ENCODE assay signal across 11 cellular contexts in the genomic region with DNA sequence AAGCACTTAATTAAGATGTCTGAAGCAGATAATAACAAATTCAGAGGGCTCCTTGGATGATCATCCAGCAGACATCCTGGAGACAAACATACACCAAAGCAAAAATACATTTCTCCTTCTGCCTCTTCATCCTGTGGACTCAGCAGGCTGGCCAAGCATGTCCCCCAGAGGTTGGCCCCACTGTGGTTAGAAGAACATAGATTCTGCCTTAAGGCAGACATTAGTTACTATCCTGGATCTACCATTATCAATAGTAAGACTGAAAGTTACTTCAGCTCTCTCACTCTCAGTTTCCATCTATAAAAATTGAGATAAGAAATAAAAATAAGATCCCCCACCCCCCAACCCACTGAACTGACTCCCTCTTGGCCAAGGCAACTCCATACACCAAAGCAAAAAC. TPM values are rescaled to one million over a fixed set of nuclear protein-coding genes. Genes with fewer than 3 reads are reported as not detected.
DNase-seq lines count a peak whose midpoint lies in the region; ATAC-seq and TF ChIP-seq lines count a peak whose summit lies in the region.
"Had no signal": no experiment of that assay in that cellular context is flagged by ENCODE, and none has a peak within 500 bp of the region (broad histone marks: within the 10 kb centered on the region; RNA-seq: fewer than 3 reads in every experiment).

No MANE protein-coding gene starts in this region.

- H3K27ac Mint-ChIP-seq in stimulated activated naive B cell treated with anti-CD40 and anti-IgM and Interleukin-4, amounts not matched to agents 10 μg/mL and 1 μg/mL and 100 μg/mL, for 72 hours, result peak overlapping the region; percentile 86
- no peak overlapping the region for H3K27ac Mint-ChIP-seq in activated CD4-positive, alpha-beta T cell treated with anti-CD3 and anti-CD28 coated beads, Interleukin-2, amount 10 ng/mL, durations not matched to agents 24 days and 14 days

- no peak for TF ChIP-seq CTCF in RWPE2 (IDR thresholded peaks at IDR 0.05; ENCODE audit: poor library complexity, severe bottlenecking)

- H3K27me3 Mint-ChIP-seq in stimulated activated naive B cell treated with anti-CD40 and anti-IgM and Interleukin-4, amounts not matched to agents 10 μg/mL and 1 μg/mL and 100 μg/mL, for 72 hours, result no peaks in the 10 kb centered on the region
- no peaks in the 10 kb centered on the region for H3K27me3 Mint-ChIP-seq in activated CD4-positive, alpha-beta T cell treated with anti-CD3 and anti-CD28 coated beads, Interleukin-2, amount 10 ng/mL, durations not matched to agents 24 days and 14 days

- no peak overlapping the region for H3K4me3 Mint-ChIP-seq in stimulated activated naive B cell treated with anti-CD40 and anti-IgM and Interleukin-4, amounts not matched to agents 10 μg/mL and 1 μg/mL and 100 μg/mL, for 72 hours
- H3K4me3 Mint-ChIP-seq in activated CD4-positive, alpha-beta T cell treated with anti-CD3 and anti-CD28 coated beads, Interleukin-2, amount 10 ng/mL, durations not matched to agents 24 days and 14 days, result no peak overlapping the region

- ATAC-seq in GM19043 (IDR thresholded peaks at IDR 0.05; ENCODE audit: low read depth, unreplicated experiment), result peak; percentile 76
- ATAC-seq in HG02678 (IDR thresholded peaks at IDR 0.05; ENCODE audit: unreplicated experiment), result peak; percentile 80
- ATAC-seq in RWPE2 (ENCODE audit: low read depth), result no peak
- ATAC-seq in stimulated activated naive B cell treated with anti-CD40 and anti-IgM and Interleukin-4, amounts not matched to agents 10 μg/mL and 1 μg/mL and 100 μg/mL, for 72 hours (replicated peaks), result peak; percentile 80 to 88

- H3K36me3 ChIP-seq in RWPE2 (ENCODE audit: low read depth), result no peaks in the 10 kb centered on the region
- H3K36me3 ChIP-seq: lower lobe of right lung had no signal

- peaks cover 26% of the 10 kb centered on the region for H3K4me1 ChIP-seq in RWPE2 (ENCODE audit: insufficient read depth, poor library complexity, severe bottlenecking)
- H3K4me1 ChIP-seq: lower lobe of right lung had no signal

- peak overlapping the region; percentile 48 for H3K27ac ChIP-seq in RWPE2 (ENCODE audit: poor library complexity, severe bottlenecking)
- H3K27ac ChIP-seq: lower lobe of right lung had no signal

- DNase-seq in RWPE2 (ENCODE audit: low spot score) (no peak), NCI-H748 (lab: John Stamatoyannopoulos, UW; ENCODE audit: unreplicated experiment) (no peak), mucosa of gallbladder (ENCODE audit: low spot score) (no peak)
- DNase-seq in stimulated activated naive B cell treated with anti-CD40 and anti-IgM and Interleukin-4, amounts not matched to agents 10 μg/mL and 1 μg/mL and 100 μg/mL, for 72 hours, result no peak
- no peak for DNase-seq in activated CD4-positive, alpha-beta T cell treated with anti-CD3 and anti-CD28 coated beads, Interleukin-2, amount 10 ng/mL, durations not matched to agents 24 days and 14 days
- DNase-seq: activated CD4-positive, alpha-beta T cell treated with anti-CD3 and anti-CD28 coated beads, Interleukin-2, amount 50 U/mL, for 1 hour; lower lobe of right lung; NCI-H1105; SHP77 had no signal

- peaks cover 19 to 27% of the 10 kb centered on the region in 2 donors for H3K4me1 Mint-ChIP-seq in stimulated activated naive B cell treated with anti-CD40 and anti-IgM and Interleukin-4, amounts not matched to agents 10 μg/mL and 1 μg/mL and 100 μg/mL, for 72 hours
- H3K4me1 Mint-ChIP-seq in activated CD4-positive, alpha-beta T cell treated with anti-CD3 and anti-CD28 coated beads, Interleukin-2, amount 10 ng/mL, durations not matched to agents 24 days and 14 days, result peaks cover 2% of the 10 kb centered on the region

- no peaks in the 10 kb centered on the region for H3K27me3 ChIP-seq in RWPE2 (ENCODE audit: insufficient read depth, poor library complexity, severe bottlenecking)

- H3K9me3 ChIP-seq in RWPE2 (ENCODE audit: severe bottlenecking), result no peaks in the 10 kb centered on the region
- H3K9me3 ChIP-seq: lower lobe of right lung had no signal

- intact Hi-C loops in activated CD4-positive, alpha-beta T cell treated with anti-CD3 and anti-CD28 coated beads, Interleukin-2, amount 10 ng/mL, durations not matched to agents 24 days and 14 days (cut with micrococcal nuclease), result no loop called here

- no peak overlapping the region for H3K4me3 ChIP-seq in RWPE2 (ENCODE audit: severe bottlenecking)
- H3K4me3 ChIP-seq: lower lobe of right lung had no signal

- H3K9me3 Mint-ChIP-seq in stimulated activated naive B cell treated with anti-CD40 and anti-IgM and Interleukin-4, amounts not matched to agents 10 μg/mL and 1 μg/mL and 100 μg/mL, for 72 hours, result peaks cover 0 to 4% of the 10 kb centered on the region in 2 donors
- peaks cover 5% of the 10 kb centered on the region for H3K9me3 Mint-ChIP-seq in activated CD4-positive, alpha-beta T cell treated with anti-CD3 and anti-CD28 coated beads, Interleukin-2, amount 10 ng/mL, durations not matched to agents 24 days and 14 days

- peaks cover 0 to 4% of the 10 kb centered on the region in 2 donors for H3K36me3 Mint-ChIP-seq in stimulated activated naive B cell treated with anti-CD40 and anti-IgM and Interleukin-4, amounts not matched to agents 10 μg/mL and 1 μg/mL and 100 μg/mL, for 72 hours
- H3K36me3 Mint-ChIP-seq in activated CD4-positive, alpha-beta T cell treated with anti-CD3 and anti-CD28 coated beads, Interleukin-2, amount 10 ng/mL, durations not matched to agents 24 days and 14 days (ENCODE audit: low read depth), result no peaks in the 10 kb centered on the region

RNA-seq across cellular contexts. Expression of a gene that starts 28.6 kb away (rescaled TPM):
- total RNA-seq in activated CD4-positive, alpha-beta T cell treated with anti-CD3 and anti-CD28 coated beads, Interleukin-2, amount 10 ng/mL, durations not matched to agents 24 days and 14 days, result 45.3 and 47.6 TPM in 2 replicates
- total RNA-seq in mucosa of gallbladder, result 144 TPM
